ENCODE assay signal across 15 cellular contexts in the genomic region with DNA sequence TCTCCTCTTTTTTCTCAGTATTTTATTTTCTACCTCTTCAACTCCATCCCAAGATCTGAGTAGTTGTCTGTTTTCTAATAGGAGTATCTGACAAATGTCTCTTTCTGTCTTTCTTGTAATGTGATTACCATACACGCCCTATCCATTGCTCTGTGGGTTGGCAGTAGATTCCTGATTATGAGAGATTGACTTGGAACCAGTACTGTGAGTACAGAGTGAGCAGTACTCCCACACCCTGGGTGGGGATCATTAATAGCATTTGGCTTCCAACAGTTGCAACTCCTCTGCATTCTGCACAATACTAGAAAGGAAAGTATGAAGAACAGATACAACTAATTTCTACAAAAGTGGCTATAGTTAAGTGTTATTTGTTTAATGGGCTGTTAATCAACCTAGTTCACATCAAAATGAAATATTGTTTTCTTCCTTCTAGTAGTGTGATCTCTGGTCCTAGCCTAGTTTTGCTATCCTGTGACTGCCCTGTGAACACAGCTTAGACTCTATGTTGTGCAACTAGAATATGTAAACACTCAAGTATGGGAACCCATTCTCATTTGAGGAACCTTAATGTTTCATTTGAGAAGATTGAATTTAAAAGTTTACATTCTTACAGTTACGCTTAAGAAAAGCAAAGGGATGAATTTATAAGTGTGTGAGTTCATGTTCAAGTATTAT.
A peak's percentile ranks its signal among the peaks of the same experiment; 100 is the strongest.
DNase-seq lines count a peak whose midpoint lies in the region; ATAC-seq and TF ChIP-seq lines count a peak whose summit lies in the region.
"Had no signal": no experiment of that assay in that cellular context is flagged by ENCODE, and none has a peak within 500 bp of the region (broad histone marks: within the 10 kb centered on the region; RNA-seq: fewer than 3 reads in every experiment).

No MANE protein-coding gene starts in this region.

- H3K36me3 ChIP-seq in suprapubic skin (no peaks in the 10 kb centered on the region), sigmoid colon (no peaks in the 10 kb centered on the region)
- H3K36me3 ChIP-seq: right lobe of liver, thoracic aorta had no signal

- H3K27me3 ChIP-seq in suprapubic skin (no peaks in the 10 kb centered on the region), sigmoid colon (no peaks in the 10 kb centered on the region)
- H3K27me3 ChIP-seq: neural progenitor cell, right lobe of liver had no signal

- H3K27ac ChIP-seq in suprapubic skin, result peak overlapping the region; percentile 56
- no peak overlapping the region for H3K27ac ChIP-seq in sigmoid colon
- H3K27ac ChIP-seq: neural progenitor cell, right lobe of liver, thoracic aorta had no signal

- intact Hi-C loops in sigmoid colon (cut with DNase I), result no loop called here

- 67% methylated on average over 2 of the region's 2 CpGs for WGBS in suprapubic skin
- 56 to 75% methylated on average over 2 of the region's 2 CpGs for WGBS in sigmoid colon, 2 donors

- DNase-seq in OCI-M1 (lab: John Stamatoyannopoulos, UW) (peak; percentile 41), choroid plexus epithelial cell (ENCODE audit: low read depth) (peak; percentile 19), kidney glomerular epithelial cell (lab: John Stamatoyannopoulos, UW) (peak; percentile 28), suprapubic skin (ENCODE audit: low spot score in 2 of 2) (no peak), GOT3 (lab: John Stamatoyannopoulos, UW) (no peak), sigmoid colon (no peak)
- DNase-seq: activated CD4-positive, alpha-beta T cell treated with anti-CD3 and anti-CD28 coated beads, Interleukin-2, amount 50 U/mL, for 48 hours; activated naive CD4-positive, alpha-beta T cell treated with anti-CD3 and anti-CD28 coated beads, Interleukin-2, amount 50 U/mL, for 16 hours; activated T-cell treated with anti-CD3 and anti-CD28 coated beads, Interleukin-2, amount 50 U/mL, for 24 hours; NCI-H1048; right lobe of liver; stimulated activated CD4-positive, alpha-beta T cell treated with anti-CD3 and anti-CD28 coated beads, Interleukin-2, amount 100 ng/mL, for 48 hours had no signal

- H3K9me3 ChIP-seq in suprapubic skin, result no peaks in the 10 kb centered on the region
- H3K9me3 ChIP-seq in sigmoid colon, result no peaks in the 10 kb centered on the region
- H3K9me3 ChIP-seq: right lobe of liver, thoracic aorta had no signal

- H3K4me3 ChIP-seq in choroid plexus epithelial cell (ENCODE audit: low read depth, low read length) (no peak overlapping the region), suprapubic skin (no peak overlapping the region), sigmoid colon (no peak overlapping the region)
- H3K4me3 ChIP-seq: neural progenitor cell, right lobe of liver, thoracic aorta had no signal

- no peak for TF ChIP-seq POLR2A in suprapubic skin (IDR thresholded peaks at IDR 0.05)
- no peak for TF ChIP-seq POLR2A in sigmoid colon (IDR thresholded peaks at IDR 0.05)

- no peak for ATAC-seq in GM21515 (IDR thresholded peaks at IDR 0.05; ENCODE audit: unreplicated experiment)
- ATAC-seq: right lobe of liver had no signal

- TF ChIP-seq CTCF in choroid plexus epithelial cell (conservative IDR thresholded peaks at IDR 0.05; ENCODE audit: low read depth, low read length), result no peak
- TF ChIP-seq CTCF in suprapubic skin (IDR thresholded peaks at IDR 0.05), result no peak
- no peak for TF ChIP-seq CTCF in sigmoid colon (IDR thresholded peaks at IDR 0.05)

- H3K4me1 ChIP-seq in suprapubic skin, result peaks cover 26% of the 10 kb centered on the region
- H3K4me1 ChIP-seq in sigmoid colon, result no peaks in the 10 kb centered on the region
- H3K4me1 ChIP-seq: neural progenitor cell, right lobe of liver had no signal

- TF ChIP-seq EP300 in suprapubic skin (IDR thresholded peaks at IDR 0.05), result no peak
- TF ChIP-seq EP300 in sigmoid colon (IDR thresholded peaks at IDR 0.05), result no peak

Comparison
In these comparisons a context has a peak if more than half of its experiments do, and no peak if none do; other contexts are left out.
1. DNase-seq: peak in OCI-M1 (single experiment), choroid plexus epithelial cell (single experiment) and kidney glomerular epithelial cell (single experiment); none in suprapubic skin (0 of 2), GOT3 (single experiment) and sigmoid colon (single experiment).